Comparison of ENCODE assay signal across 8 cellular contexts in genomic region chr20:31605031-31605901, GRCh38. TPM values are rescaled to one million over a fixed set of nuclear protein-coding genes. Genes with fewer than 3 reads are reported as not detected.
DNase-seq lines count a peak whose midpoint lies in the region; ATAC-seq and TF ChIP-seq lines count a peak whose summit lies in the region.

Gene ID1 (plus strand): TSS chr20:31605289. CDS start chr20:31605388, 99 bp downstream.

- H3K36me3 ChIP-seq in BLaER1 = no peaks in the 10 kb centered on the region

- intact Hi-C loops in left colon (cut with DNase I, micrococcal nuclease) = no loop called here

- peak; percentile 99 for DNase-seq in NCI-H69 (lab: John Stamatoyannopoulos, UW)
- DNase-seq in activated CD4-positive, alpha-beta T cell treated with anti-CD3 and anti-CD28 coated beads, Interleukin-2, amount 10 ng/mL, durations not matched to agents 7 days and 5 days = peak; percentile 92
- DNase-seq in coronary artery (ENCODE audit: low spot score) = peak; percentile 98
- DNase-seq in left colon = peak; percentile 95 to 97
- DNase-seq in stimulated activated CD4-positive, alpha-beta T cell treated with anti-CD3 and anti-CD28 coated beads, Interleukin-1b, Interleukin-23, amount 100 ng/mL, for 24 hours (ENCODE audit: low read depth in 4 of 4, low spot score in 1 of 4) = peak; percentile 63 to 86 (median 74)

- no peak for TF ChIP-seq CTCF in coronary artery (IDR thresholded peaks at IDR 0.05)

- H3K27ac ChIP-seq in BLaER1 = no peak within 1 kb of the TSS
- H3K27ac ChIP-seq in coronary artery = peak within 1 kb of the TSS; percentile 87 to 94

- POLR2A ChIA-PET in activated CD4-positive, alpha-beta T cell treated with anti-CD3 and anti-CD28 coated beads, Interleukin-2, amount 10 ng/mL, durations not matched to agents 7 days and 5 days (lab: Charles Lee) = interaction anchor here (0.5 to 1.8 kb wide), 3 partner anchors 28 to 32 kb away, joined by 3 to 9 read pairs (median 7); no protein-coding TSS in a partner anchor

- ATAC-seq in GM19395 (IDR thresholded peaks at IDR 0.05; ENCODE audit: unreplicated experiment) (peak; percentile 88), HG03558 (IDR thresholded peaks at IDR 0.05; ENCODE audit: extremely low read depth, unreplicated experiment) (peak; percentile 53), left colon (peak; percentile 64)

- CTCF ChIA-PET in activated CD4-positive, alpha-beta T cell treated with anti-CD3 and anti-CD28 coated beads, Interleukin-2, amount 10 ng/mL, durations not matched to agents 7 days and 5 days (lab: Charles Lee) = interaction anchor here (0.6 to 5.9 kb wide), 11 partner anchors 7 to 118 kb away, joined by 3 to 53 read pairs (median 13); partner anchors contain the start of gene BCL2L1

- peaks cover 29% of the 10 kb centered on the region for H3K4me1 Mint-ChIP-seq in activated CD4-positive, alpha-beta T cell treated with anti-CD3 and anti-CD28 coated beads, Interleukin-2, amount 10 ng/mL, durations not matched to agents 7 days and 5 days

- no peaks in the 10 kb centered on the region for H3K9me3 ChIP-seq in BLaER1

- H3K4me2 ChIP-seq in BLaER1 = peak within 1 kb of the TSS; percentile 96

- peak within 1 kb of the TSS; percentile 72 for H3K4me3 ChIP-seq in BLaER1
- H3K4me3 ChIP-seq in coronary artery = peak within 1 kb of the TSS; percentile 88

- H3K4me3 Mint-ChIP-seq in activated CD4-positive, alpha-beta T cell treated with anti-CD3 and anti-CD28 coated beads, Interleukin-2, amount 10 ng/mL, durations not matched to agents 7 days and 5 days = peak within 1 kb of the TSS; percentile 84

- peaks cover 46% of the 10 kb centered on the region for H3K27me3 Mint-ChIP-seq in activated CD4-positive, alpha-beta T cell treated with anti-CD3 and anti-CD28 coated beads, Interleukin-2, amount 10 ng/mL, durations not matched to agents 7 days and 5 days

- H3K27me3 ChIP-seq in BLaER1 = peaks cover 83% of the 10 kb centered on the region

- no peaks in the 10 kb centered on the region for H3K36me3 Mint-ChIP-seq in activated CD4-positive, alpha-beta T cell treated with anti-CD3 and anti-CD28 coated beads, Interleukin-2, amount 10 ng/mL, durations not matched to agents 7 days and 5 days (ENCODE audit: low read depth)

- peaks cover 21% of the 10 kb centered on the region for H3K4me1 ChIP-seq in BLaER1

- peak within 1 kb of the TSS; percentile 61 for H3K27ac Mint-ChIP-seq in activated CD4-positive, alpha-beta T cell treated with anti-CD3 and anti-CD28 coated beads, Interleukin-2, amount 10 ng/mL, durations not matched to agents 7 days and 5 days

- H3K9me3 Mint-ChIP-seq in activated CD4-positive, alpha-beta T cell treated with anti-CD3 and anti-CD28 coated beads, Interleukin-2, amount 10 ng/mL, durations not matched to agents 7 days and 5 days = no peaks in the 10 kb centered on the region

- H4K20me1 ChIP-seq in BLaER1 = peaks cover 68% of the 10 kb centered on the region

- H3K9ac ChIP-seq in BLaER1 = peak within 1 kb of the TSS; percentile 53; the same call in 1 of the 2 replicates

RNA-seq across cellular contexts. Expression of gene ID1, which starts in this region (rescaled TPM):
- 1 to 10 TPM in 1 of 2 experiments, under 1 TPM in 1; 0.85 to 1.4 TPM for total RNA-seq in activated CD4-positive, alpha-beta T cell treated with anti-CD3 and anti-CD28 coated beads, Interleukin-2, amount 10 ng/mL, durations not matched to agents 7 days and 5 days
- 100 to 1,000 TPM; 298 to 363 TPM for total RNA-seq in left colon

Comparison
In these comparisons a context has a peak if more than half of its experiments do, and no peak if none do; other contexts are left out.
1. RNA of gene ID1 (total RNA-seq): 298 to 363 TPM in left colon; 0.85 to 1.4 TPM in activated CD4-positive, alpha-beta T cell treated with anti-CD3 and anti-CD28 coated beads, Interleukin-2, amount 10 ng/mL, durations not matched to agents 7 days and 5 days; every median in the first group is over 100 times any median in the second.
2. Peak in every context shown above with its lines, with median percentiles within 50 percentile points of each other: ATAC-seq and DNase-seq.